9 cellular contexts compared by ENCODE assay signal in genomic region chr17:35849469-35850348, GRCh38. TPM values are rescaled to one million over a fixed set of nuclear protein-coding genes. Genes with fewer than 3 reads are reported as not detected.
DNase-seq lines count a peak whose midpoint lies in the region; ATAC-seq, FAIRE-seq and TF ChIP-seq lines count a peak whose summit lies in the region.
"Had no signal": no experiment of that assay in that cellular context is flagged by ENCODE, and none has a peak within 500 bp of the region (broad histone marks: within the 10 kb centered on the region; RNA-seq: fewer than 3 reads in every experiment).

No MANE protein-coding gene starts in this region.

- FAIRE-seq in RCC 7860 (lab: Jason Lieb, UNC) (no peak), H54 (lab: Jason Lieb, UNC) (no peak)
- FAIRE-seq: TTC549 had no signal

- DNase-seq in DMS153 treated with DMSO at 0.1 percent for 48 hours (lab: John Stamatoyannopoulos, UW; ENCODE audit: unreplicated experiment), result peak; percentile 39
- DNase-seq in KBM-7, result peak; percentile 75
- peak; percentile 36 for DNase-seq in RCC 7860 (ENCODE audit: low spot score)
- peak; percentile 21 for DNase-seq in activated effector memory CD4-positive, alpha-beta T cell treated with Interleukin-2 at 50 U/mL for 16 hours
- DNase-seq in glomerular endothelial cell (ENCODE audit: extremely low read depth, low read depth, low spot score), result peak; percentile 60
- DNase-seq in pulmonary artery endothelial cell (ENCODE audit: low read depth, low spot score), result peak; percentile 51
- DNase-seq in H54 (ENCODE audit: insufficient read length, low spot score), result no peak

- no peak for TF ChIP-seq POLR2A in H54 (IDR thresholded peaks at IDR 0.05; ENCODE audit: low read depth, low read length)

- in situ Hi-C loops in KBM-7 (cut with MboI; ENCODE audit: low pct_unique_long_range_greater_than_20kb, low sequenced_read_pairs), result no loop called here

- no peak for ATAC-seq in GM18517 (IDR thresholded peaks at IDR 0.05; ENCODE audit: unreplicated experiment)

RNA-seq across cellular contexts. Expression of gene HEATR9, which starts 19.0 kb away (rescaled TPM):
- total RNA-seq in glomerular endothelial cell (not detected in 2 replicates), pulmonary artery endothelial cell (not detected in 2 replicates)

RNA-seq across cellular contexts. Expression of gene CCL5, which starts 30.5 kb away (rescaled TPM):
- 1.6 and 1.8 TPM in 2 replicates for total RNA-seq in glomerular endothelial cell
- 0.13 TPM in 1 of 2 replicates, not detected in the other for total RNA-seq in pulmonary artery endothelial cell

RNA-seq across cellular contexts. Expression of gene TAF15, which starts 40.4 kb away (rescaled TPM):
- total RNA-seq in glomerular endothelial cell (52.4 and 73.9 TPM in 2 replicates), pulmonary artery endothelial cell (97.9 and 135 TPM in 2 replicates)

RNA-seq across cellular contexts. Expression of gene MMP28, which starts 54.3 kb away (rescaled TPM):
- total RNA-seq in glomerular endothelial cell (0.29 and 3.4 TPM in 2 replicates), pulmonary artery endothelial cell (4.3 and 7.2 TPM in 2 replicates)
